In the genomic region with DNA sequence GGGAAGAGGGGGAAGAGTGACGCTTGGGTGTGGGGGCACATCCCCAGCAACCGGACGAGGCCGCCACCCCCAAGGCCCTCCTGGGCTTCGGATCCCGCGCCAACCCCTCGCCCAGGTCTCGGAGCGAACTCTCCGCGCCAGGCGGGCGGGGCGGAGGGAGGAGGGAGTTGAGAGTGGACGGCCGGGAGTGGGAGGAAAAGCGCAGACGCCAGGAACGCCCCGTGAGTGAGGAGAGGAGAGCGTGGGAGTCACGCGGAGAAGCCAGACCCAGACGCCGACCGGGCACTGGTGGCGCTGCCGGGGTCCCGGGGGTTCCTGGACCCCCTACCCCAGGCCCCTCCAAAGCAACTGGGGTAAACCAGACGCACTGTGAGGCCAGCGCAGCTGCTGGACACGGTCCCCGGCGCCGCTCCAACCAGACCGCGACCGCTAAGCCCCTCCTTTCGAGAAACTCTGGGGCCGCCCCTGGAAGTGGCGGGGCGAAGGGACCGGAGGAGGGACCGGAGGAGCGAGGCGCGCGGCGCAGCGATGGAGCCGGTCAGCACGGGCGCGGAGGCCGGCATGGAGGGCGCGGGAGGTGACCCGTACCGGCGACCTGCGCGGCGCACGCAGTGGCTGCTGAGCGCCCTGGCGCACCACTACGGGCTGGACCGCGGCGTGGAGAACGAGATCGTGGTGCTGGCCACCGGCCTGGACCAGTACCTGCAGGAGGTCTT, we compare ENCODE assay signal across 9 cellular contexts. TPM values are rescaled to one million over a fixed set of nuclear protein-coding genes. Genes with fewer than 3 reads are reported as not detected.
DNase-seq lines count a peak whose midpoint lies in the region; ATAC-seq and TF ChIP-seq lines count a peak whose summit lies in the region.
"Had no signal": no experiment of that assay in that cellular context is flagged by ENCODE, and none has a peak within 500 bp of the region (broad histone marks: within the 10 kb centered on the region; RNA-seq: fewer than 3 reads in every experiment).

TSS of gene EFCC1 (plus strand) at position 204 of the 716 bp plus-strand sequence. CDS start at position 529, 325 bp downstream.

- H3K9me2 ChIP-seq in neural cell (ENCODE audit: insufficient read depth, low read length) (no peaks in the 10 kb centered on the region), Karpas-422 (replicated peaks; ENCODE audit: insufficient read depth, low read length) (no peaks in the 10 kb centered on the region)

- H3K36me3 ChIP-seq in esophagus muscularis mucosa (no peaks in the 10 kb centered on the region), neural cell (ENCODE audit: insufficient read depth, low read length) (no peaks in the 10 kb centered on the region), Karpas-422 (ENCODE audit: insufficient read depth, low read length) (no peaks in the 10 kb centered on the region)

- in situ Hi-C loops in Caki2 (cut with HindIII; ENCODE audit: low pct_unique_long_range_greater_than_20kb, low sequenced_read_pairs), result no loop called here
- in situ Hi-C loops in SK-MEL-5 (cut with HindIII; ENCODE audit: low pct_unique_long_range_greater_than_20kb, low sequenced_read_pairs), result no loop called here

- no peak for TF ChIP-seq POLR2A in esophagus muscularis mucosa (IDR thresholded peaks at IDR 0.05; ENCODE audit: low read depth)

- TF ChIP-seq RAD21 in neural cell (conservative IDR thresholded peaks at IDR 0.05), result no peak

- DNase-seq in Caki2 (ENCODE audit: low read depth) (peak; percentile 63), SK-MEL-5 (ENCODE audit: low read depth, low spot score) (peak; percentile 37), esophagus muscularis mucosa (ENCODE audit: extremely low spot score) (no peak), cerebellar cortex (ENCODE audit: low spot score) (no peak), Karpas-422 (no peak), putamen (ENCODE audit: low spot score) (no peak)

- H4K20me1 ChIP-seq in neural cell (ENCODE audit: insufficient read depth) (no peaks in the 10 kb centered on the region), Karpas-422 (ENCODE audit: insufficient read depth, low read depth, low read length) (no peaks in the 10 kb centered on the region)

- no peaks in the 10 kb centered on the region for H3F3A ChIP-seq in neural cell (ENCODE audit: insufficient read depth, low read length, poor library complexity, severe bottlenecking)

- H3K4me3 ChIP-seq in esophagus muscularis mucosa, result peak within 1 kb of the TSS; percentile 56 to 68 (median 62)
- peak within 1 kb of the TSS; percentile 77 for H3K4me3 ChIP-seq in neural cell (ENCODE audit: low read length)
- no peak within 1 kb of the TSS for H3K4me3 ChIP-seq in Karpas-422 (ENCODE audit: low read length)

- no peak for TF ChIP-seq CTCF in esophagus muscularis mucosa (IDR thresholded peaks at IDR 0.05)
- no peak for TF ChIP-seq CTCF in neural cell (IDR thresholded peaks at IDR 0.05; ENCODE audit: poor library complexity, severe bottlenecking)

- no peak within 1 kb of the TSS for H2AFZ ChIP-seq in neural cell (ENCODE audit: low read depth, low read length)
- H2AFZ ChIP-seq in Karpas-422 (ENCODE audit: low read length), result no peak within 1 kb of the TSS

- H3K9ac ChIP-seq in neural cell (ENCODE audit: low read length), result peak within 1 kb of the TSS; percentile 25
- H3K9ac ChIP-seq in Karpas-422 (ENCODE audit: low read length), result no peak within 1 kb of the TSS

- TF ChIP-seq EP300 in esophagus muscularis mucosa (IDR thresholded peaks at IDR 0.05) (no peak), neural cell (conservative IDR thresholded peaks at IDR 0.05; ENCODE audit: poor library complexity, severe bottlenecking) (no peak)

- H3K4me2 ChIP-seq in neural cell (ENCODE audit: low read length), result peak within 1 kb of the TSS; percentile 14
- no peak within 1 kb of the TSS for H3K4me2 ChIP-seq in Karpas-422 (ENCODE audit: low read depth, low read length, poor library complexity, severe bottlenecking)

- H3K79me2 ChIP-seq in neural cell (replicated peaks; ENCODE audit: insufficient read depth, low read length) (no peaks in the 10 kb centered on the region), Karpas-422 (ENCODE audit: low read length) (no peaks in the 10 kb centered on the region)

- no peak for ATAC-seq in GM18519 (IDR thresholded peaks at IDR 0.05; ENCODE audit: low FRiP score, unreplicated experiment)

- H3K27me3 ChIP-seq in esophagus muscularis mucosa (peaks cover 6 to 61% (median 21%) of the 10 kb centered on the region in 4 donors), neural cell (ENCODE audit: insufficient read depth, low read depth, low read length) (peaks cover 46% of the 10 kb centered on the region), Karpas-422 (ENCODE audit: low read length) (no peaks in the 10 kb centered on the region)

- H3K27ac ChIP-seq in esophagus muscularis mucosa (replicated peaks in 1 of 4), result peak within 1 kb of the TSS; percentile 61 to 83 (median 74)
- H3K27ac ChIP-seq in neural cell (ENCODE audit: low read length), result no peak within 1 kb of the TSS
- H3K27ac ChIP-seq in Karpas-422 (ENCODE audit: low read length), result no peak within 1 kb of the TSS

- intact Hi-C loops in esophagus muscularis mucosa (cut with DNase I), result no loop called here

- 0% methylated on average over 4 of the region's 74 CpGs for WGBS in esophagus muscularis mucosa

- no peaks in the 10 kb centered on the region for H3K9me3 ChIP-seq in esophagus muscularis mucosa
- H3K9me3 ChIP-seq in neural cell (ENCODE audit: low read length), result no peaks in the 10 kb centered on the region
- H3K9me3 ChIP-seq in Karpas-422 (ENCODE audit: low read length), result no peaks in the 10 kb centered on the region

- H3K4me1 ChIP-seq in esophagus muscularis mucosa, result peaks cover 37 to 65% (median 57%) of the 10 kb centered on the region in 4 donors
- no peaks in the 10 kb centered on the region for H3K4me1 ChIP-seq in Karpas-422 (ENCODE audit: low read length)

TF ChIP-seq in neural cell, 6 proteins besides CTCF, POLR2A, EP300 and RAD21:
- TF ChIP-seq POLR2AphosphoS5 (IDR thresholded peaks at IDR 0.05) (no peak), SMC3 (conservative IDR thresholded peaks at IDR 0.05; ENCODE audit: poor library complexity) (no peak), REST (IDR thresholded peaks at IDR 0.05; ENCODE audit: borderline replicate concordance) (no peak)
TF ChIP-seq in neural cell: peak in this region for 0.

RNA-seq across cellular contexts. Expression of gene EFCC1, which starts in this region (rescaled TPM):
- total RNA-seq in Caki2 (2014; rRNA removed; shearing (Covaris generic); ENCODE audit: low replicate concordance), result not detected in 2 replicates
- total RNA-seq in SK-MEL-5 (2014; rRNA removed; shearing (Covaris generic)), result 0.16 and 0.40 TPM in 2 replicates
- polyA plus RNA-seq in SK-MEL-5 (2015; cell fraction: cytosol; rRNA removed), result 0.64 TPM in 1 of 2 replicates, not detected in the other
- 1.5 TPM in 1 of 2 replicates, not detected in the other for polyA plus RNA-seq in SK-MEL-5 (2015; cell fraction: nucleus; rRNA removed)
- total RNA-seq in esophagus muscularis mucosa, result 10 to 100 TPM in 1 of 4 donors, 1 to 10 TPM in 3; 5.8 to 15.8 (median 7.9) TPM
- not detected in 2 replicates for polyA plus RNA-seq in neural cell
- not detected in 2 replicates for polyA minus RNA-seq in neural cell
- not detected in 2 replicates for total RNA-seq in Karpas-422 (2014; rRNA removed; shearing (Covaris generic); ENCODE audit: low replicate concordance)
- total RNA-seq: fibroblast of lung had no signal
- polyA plus RNA-seq: fibroblast of lung had no signal

Comparison
In these comparisons a context has a peak if more than half of its experiments do, and no peak if none do; other contexts are left out.
1. Peak in DNase-seq in Caki2; RNA of the gene not detected or under 1 TPM.
2. H3K27ac ChIP-seq: peak in esophagus muscularis mucosa (4 of 4); none in neural cell (single experiment) and Karpas-422 (single experiment).